ENCODE assay signal across 1 cellular context in the genomic region with DNA sequence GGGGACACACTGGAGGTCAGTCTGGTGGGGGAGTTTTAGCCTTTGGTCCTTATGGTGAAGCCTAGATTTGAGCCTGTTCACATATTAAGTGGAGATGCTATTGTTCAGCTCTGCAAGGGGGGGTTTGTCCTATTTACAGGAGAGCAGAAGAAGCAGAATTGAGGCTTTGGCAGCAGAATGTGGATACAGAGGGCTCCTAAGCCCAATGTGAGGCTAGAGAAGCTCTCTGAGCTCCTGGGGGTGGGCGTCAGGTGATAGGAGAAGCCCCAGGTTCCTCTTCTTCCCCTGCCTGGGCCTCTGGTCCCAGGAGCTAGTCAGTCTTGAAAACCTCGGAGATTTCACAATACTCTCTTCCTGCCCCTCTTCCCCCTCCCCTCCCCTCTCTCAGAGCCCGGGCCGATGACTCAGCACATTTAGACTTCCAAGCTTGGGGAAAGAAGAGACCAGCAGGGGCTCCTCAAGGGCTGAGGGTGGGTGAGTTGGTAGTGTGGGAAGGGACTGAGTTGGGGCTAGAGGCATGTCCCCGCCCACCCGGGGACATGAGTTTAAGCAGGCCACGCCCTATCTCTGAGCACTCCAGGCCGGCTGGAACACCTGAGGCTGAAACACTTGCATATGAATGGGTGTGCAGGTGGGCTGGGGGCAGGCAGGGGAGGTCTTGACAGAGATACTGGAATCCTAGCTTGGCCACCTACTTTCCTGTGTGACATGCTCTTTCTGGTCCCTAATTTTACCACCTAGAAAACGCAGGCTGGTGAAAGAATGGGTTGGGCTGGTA.
A peak's percentile ranks its signal among the peaks of the same experiment; 100 is the strongest.
TF ChIP-seq lines count a peak whose summit lies in the region.

No MANE protein-coding gene starts in this region.

TF ChIP-seq in K562, 482 proteins besides CTCF, POLR2A, EP300 and RAD21 (continued from another document and continues in another):
- TF ChIP-seq, protein P1, sequence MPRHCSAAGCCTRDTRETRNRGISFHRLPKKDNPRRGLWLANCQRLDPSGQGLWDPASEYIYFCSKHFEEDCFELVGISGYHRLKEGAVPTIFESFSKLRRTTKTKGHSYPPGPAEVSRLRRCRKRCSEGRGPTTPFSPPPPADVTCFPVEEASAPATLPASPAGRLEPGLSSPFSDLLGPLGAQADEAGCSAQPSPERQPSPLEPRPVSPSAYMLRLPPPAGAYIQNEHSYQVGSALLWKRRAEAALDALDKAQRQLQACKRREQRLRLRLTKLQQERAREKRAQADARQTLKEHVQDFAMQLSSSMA (CRISPR knock-in tag; IDR thresholded peaks at IDR 0.05): no peak
- TF ChIP-seq MNT (conservative IDR thresholded peaks at IDR 0.05) (peak; percentile 32 to 59; a peak in 2 of 4 replicates), CTBP1 (IDR thresholded peaks at IDR 0.05; ENCODE audit: borderline replicate concordance) (peak; percentile 37; the same call in 1 of the 2 replicates), PRDM10 (IDR thresholded peaks at IDR 0.05; ENCODE audit: partially characterized antibody) (peak; percentile 97), NFE2L1 (tag; IDR thresholded peaks at IDR 0.05; ENCODE audit: borderline replicate concordance, low read depth) (peak; percentile 98), DACH1 (IDR thresholded peaks at IDR 0.05; ENCODE audit: partially characterized antibody) (peak; percentile 54), SP2 (IDR thresholded peaks at IDR 0.05; ENCODE audit: extremely low read depth, low read depth, low read length, poor library complexity, severe bottlenecking) (no peak), ZNF316 (IDR thresholded peaks at IDR 0.05) (peak; percentile 99), CEBPG (CRISPR knock-in tag; IDR thresholded peaks at IDR 0.05) (peak; percentile 83), CEBPG (tag; conservative IDR thresholded peaks at IDR 0.05 in 1 of 2, IDR thresholded peaks at IDR 0.05 in 1 of 2) (peak; percentile 93), ZBTB1 (CRISPR knock-in tag; IDR thresholded peaks at IDR 0.05; ENCODE audit: borderline replicate concordance, low read depth) (no peak), YY1 (IDR thresholded peaks at IDR 0.05; ENCODE audit: borderline replicate concordance in 1 of 3, control insufficient read depth in 1 of 3, extremely low read depth in 1 of 3, insufficient read depth in 3 of 3, insufficient read length in 1 of 3, insufficient replicate concordance in 2 of 3, low read depth in 1 of 3, low read length in 2 of 3) (peak in 1 of 3 experiments; percentile 29), MAZ (CRISPR knock-in tag; conservative IDR thresholded peaks at IDR 0.05 in 1 of 2, IDR thresholded peaks at IDR 0.05 in 1 of 2) (peak; percentile 38 to 87; a peak in 3 of 4 replicates), ATF7 (IDR thresholded peaks at IDR 0.05) (peak; percentile 75), MTA3 (IDR thresholded peaks at IDR 0.05; ENCODE audit: borderline replicate concordance) (no peak), MTF1 (CRISPR knock-in tag; IDR thresholded peaks at IDR 0.05; ENCODE audit: borderline replicate concordance) (no peak), CHD1 (IDR thresholded peaks at IDR 0.05; ENCODE audit: low read length) (no peak), MTA2 (IDR thresholded peaks at IDR 0.05; ENCODE audit: low read depth) (0 out of 2 replicates have a peak, but pooled peaks have one; percentile 17), TSC22D4 (tag; IDR thresholded peaks at IDR 0.05) (no peak), SRF (CRISPR knock-in tag; IDR thresholded peaks at IDR 0.05) (0 out of 4 replicates have a peak, but pooled peaks of 1 of the 2 experiments have one; percentile 27), GATAD2B (IDR thresholded peaks at IDR 0.05; ENCODE audit: borderline replicate concordance) (peak; percentile 28; the same call in 1 of the 2 replicates), MAFG (tag; conservative IDR thresholded peaks at IDR 0.05) (peak; percentile 100), HMBOX1 (IDR thresholded peaks at IDR 0.05) (peak; percentile 80), MYC (IDR thresholded peaks at IDR 0.05; ENCODE audit: low read depth, low read length) (peak; percentile 35; the same call in 1 of the 2 replicates), MYC (CRISPR knock-in tag; IDR thresholded peaks at IDR 0.05; ENCODE audit: borderline replicate concordance, low read depth) (no peak), ZNF263 (CRISPR knock-in tag; IDR thresholded peaks at IDR 0.05; ENCODE audit: borderline replicate concordance) (peak; percentile 48; the same call in 1 of the 2 replicates), JUND (IDR thresholded peaks at IDR 0.05; ENCODE audit: borderline replicate concordance, low read depth, low read length) (peak; percentile 85), JUND (tag; IDR thresholded peaks at IDR 0.05; ENCODE audit: borderline replicate concordance, low read depth, low read length) (peak; percentile 28; the same call in 1 of the 3 replicates), EGR1 (conservative IDR thresholded peaks at IDR 0.05) (peak; percentile 51; the same call in 1 of the 2 replicates), AFF4 (CRISPR knock-in tag; IDR thresholded peaks at IDR 0.05) (0 out of 2 replicates have a peak, but pooled peaks have one; percentile 30), MBD2 (IDR thresholded peaks at IDR 0.05; ENCODE audit: borderline replicate concordance, low read depth) (0 out of 2 replicates have a peak, but pooled peaks have one; percentile 29), SETDB1 (IDR thresholded peaks at IDR 0.05; ENCODE audit: low read length) (no peak), BRCA1 (IDR thresholded peaks at IDR 0.05) (no peak), BRCA1 (CRISPR knock-in tag; IDR thresholded peaks at IDR 0.05) (no peak), MIER1 (IDR thresholded peaks at IDR 0.05; ENCODE audit: low read depth) (no peak), RCOR1 (IDR thresholded peaks at IDR 0.05; ENCODE audit: borderline replicate concordance in 1 of 2, low read depth in 2 of 2, low read length in 2 of 2) (peak in 1 of 2 experiments; percentile 60; a peak in 2 of 4 replicates), C11orf30 (IDR thresholded peaks at IDR 0.05; ENCODE audit: low read depth) (peak; percentile 99), NRF1 (conservative IDR thresholded peaks at IDR 0.05 in 1 of 2, IDR thresholded peaks at IDR 0.05 in 1 of 2) (peak; percentile 19 to 45; a peak in 3 of 4 replicates), MAFF (IDR thresholded peaks at IDR 0.05; ENCODE audit: low read length) (peak; percentile 99)
- TF ChIP-seq, protein P2, sequence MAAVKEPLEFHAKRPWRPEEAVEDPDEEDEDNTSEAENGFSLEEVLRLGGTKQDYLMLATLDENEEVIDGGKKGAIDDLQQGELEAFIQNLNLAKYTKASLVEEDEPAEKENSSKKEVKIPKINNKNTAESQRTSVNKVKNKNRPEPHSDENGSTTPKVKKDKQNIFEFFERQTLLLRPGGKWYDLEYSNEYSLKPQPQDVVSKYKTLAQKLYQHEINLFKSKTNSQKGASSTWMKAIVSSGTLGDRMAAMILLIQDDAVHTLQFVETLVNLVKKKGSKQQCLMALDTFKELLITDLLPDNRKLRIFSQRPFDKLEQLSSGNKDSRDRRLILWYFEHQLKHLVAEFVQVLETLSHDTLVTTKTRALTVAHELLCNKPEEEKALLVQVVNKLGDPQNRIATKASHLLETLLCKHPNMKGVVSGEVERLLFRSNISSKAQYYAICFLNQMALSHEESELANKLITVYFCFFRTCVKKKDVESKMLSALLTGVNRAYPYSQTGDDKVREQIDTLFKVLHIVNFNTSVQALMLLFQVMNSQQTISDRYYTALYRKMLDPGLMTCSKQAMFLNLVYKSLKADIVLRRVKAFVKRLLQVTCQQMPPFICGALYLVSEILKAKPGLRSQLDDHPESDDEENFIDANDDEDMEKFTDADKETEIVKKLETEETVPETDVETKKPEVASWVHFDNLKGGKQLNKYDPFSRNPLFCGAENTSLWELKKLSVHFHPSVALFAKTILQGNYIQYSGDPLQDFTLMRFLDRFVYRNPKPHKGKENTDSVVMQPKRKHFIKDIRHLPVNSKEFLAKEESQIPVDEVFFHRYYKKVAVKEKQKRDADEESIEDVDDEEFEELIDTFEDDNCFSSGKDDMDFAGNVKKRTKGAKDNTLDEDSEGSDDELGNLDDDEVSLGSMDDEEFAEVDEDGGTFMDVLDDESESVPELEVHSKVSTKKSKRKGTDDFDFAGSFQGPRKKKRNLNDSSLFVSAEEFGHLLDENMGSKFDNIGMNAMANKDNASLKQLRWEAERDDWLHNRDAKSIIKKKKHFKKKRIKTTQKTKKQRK (IDR thresholded peaks at IDR 0.05; ENCODE audit: borderline replicate concordance, low read depth, low read length): no peak
- TF ChIP-seq, protein P3, sequence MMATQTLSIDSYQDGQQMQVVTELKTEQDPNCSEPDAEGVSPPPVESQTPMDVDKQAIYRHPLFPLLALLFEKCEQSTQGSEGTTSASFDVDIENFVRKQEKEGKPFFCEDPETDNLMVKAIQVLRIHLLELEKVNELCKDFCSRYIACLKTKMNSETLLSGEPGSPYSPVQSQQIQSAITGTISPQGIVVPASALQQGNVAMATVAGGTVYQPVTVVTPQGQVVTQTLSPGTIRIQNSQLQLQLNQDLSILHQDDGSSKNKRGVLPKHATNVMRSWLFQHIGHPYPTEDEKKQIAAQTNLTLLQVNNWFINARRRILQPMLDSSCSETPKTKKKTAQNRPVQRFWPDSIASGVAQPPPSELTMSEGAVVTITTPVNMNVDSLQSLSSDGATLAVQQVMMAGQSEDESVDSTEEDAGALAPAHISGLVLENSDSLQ (IDR thresholded peaks at IDR 0.05): peak; percentile 6; the same call in 1 of the 2 replicates
